Comparison of ENCODE assay signal across 22 cellular contexts in the genomic region with DNA sequence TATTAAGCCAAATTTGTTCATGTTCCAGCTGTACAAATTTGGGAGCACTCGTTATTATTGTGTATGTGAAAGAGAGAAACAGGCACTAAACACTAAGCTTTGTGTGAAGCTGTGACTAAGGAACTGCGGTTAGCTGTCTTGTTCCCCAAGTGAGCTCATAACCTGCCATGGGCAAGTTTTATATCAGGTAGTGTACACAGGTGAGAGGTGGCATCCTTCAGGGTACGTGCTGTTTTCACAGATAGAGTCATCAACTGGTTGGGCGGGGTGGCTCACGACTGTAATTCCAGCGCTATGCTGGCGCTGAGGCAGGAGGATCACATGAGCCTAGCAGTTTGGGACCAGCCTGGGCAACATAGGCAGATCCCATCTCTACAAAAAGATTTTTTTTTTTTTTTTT. TPM values are rescaled to one million over a fixed set of nuclear protein-coding genes. Genes with fewer than 3 reads are reported as not detected.
A peak's percentile ranks its signal among the peaks of the same experiment; 100 is the strongest.
DNase-seq lines count a peak whose midpoint lies in the region; ATAC-seq and TF ChIP-seq lines count a peak whose summit lies in the region.
"Had no signal": no experiment of that assay in that cellular context is flagged by ENCODE, and none has a peak within 500 bp of the region (broad histone marks: within the 10 kb centered on the region; RNA-seq: fewer than 3 reads in every experiment).

No MANE protein-coding gene starts in this region.

- H3K4me3 ChIP-seq in uterus: no peak overlapping the region
- H3K4me3 ChIP-seq: BLaER1, GM23338, K562, lung, smooth muscle cell had no signal

- intact Hi-C loops in uterus (cut with DNase I; ENCODE audit: low total_unique reads): no loop called here

- H3K27ac Mint-ChIP-seq in activated T-cell treated with anti-CD3 and anti-CD28 coated beads, Interleukin-2, amount 50 U/mL, for 24 hours: peak overlapping the region; percentile 80
- H3K27ac Mint-ChIP-seq in HFFc6 (no peak overlapping the region), brain (no peak overlapping the region), nephron progenitor cell (no peak overlapping the region)
- H3K27ac Mint-ChIP-seq: GM23338 had no signal

- H3K4me1 Mint-ChIP-seq in activated T-cell treated with anti-CD3 and anti-CD28 coated beads, Interleukin-2, amount 50 U/mL, for 24 hours (ENCODE audit: low read depth): peaks cover 42% of the 10 kb centered on the region
- peaks cover 27% of the 10 kb centered on the region for H3K4me1 Mint-ChIP-seq in HFFc6 (ENCODE audit: low read depth)
- H3K4me1 Mint-ChIP-seq in brain: peaks cover 29% of the 10 kb centered on the region
- peaks cover 31% of the 10 kb centered on the region for H3K4me1 Mint-ChIP-seq in nephron progenitor cell

- no peaks in the 10 kb centered on the region for H3K9me3 ChIP-seq in uterus
- H3K9me3 ChIP-seq: BLaER1 had no signal

- no peaks in the 10 kb centered on the region for H3K27me3 Mint-ChIP-seq in activated T-cell treated with anti-CD3 and anti-CD28 coated beads, Interleukin-2, amount 50 U/mL, for 24 hours
- H3K27me3 Mint-ChIP-seq in HFFc6 (ENCODE audit: insufficient read depth) (peaks cover 3% of the 10 kb centered on the region), brain (peaks cover 4% of the 10 kb centered on the region), nephron progenitor cell (ENCODE audit: low read depth, poor library complexity) (no peaks in the 10 kb centered on the region)

- H3K4me1 ChIP-seq in uterus: peaks cover 0 to 5% of the 10 kb centered on the region in 2 donors

- H3K4me3 Mint-ChIP-seq in activated T-cell treated with anti-CD3 and anti-CD28 coated beads, Interleukin-2, amount 50 U/mL, for 24 hours: peak overlapping the region; percentile 100
- H3K4me3 Mint-ChIP-seq in HFFc6 (0 out of 2 replicates have a peak overlapping the region, but pooled peaks have one; percentile 13), brain (peak overlapping the region; percentile 48 to 78 (median 62)), nephron progenitor cell (peak overlapping the region; percentile 56)
- H3K4me3 Mint-ChIP-seq: GM23338 had no signal

- TF ChIP-seq CTCF in HFFc6 (IDR thresholded peaks at IDR 0.05): no peak
- TF ChIP-seq CTCF in brain (conservative IDR thresholded peaks at IDR 0.05): no peak
- TF ChIP-seq CTCF in nephron progenitor cell (IDR thresholded peaks at IDR 0.05): no peak
- no peak for TF ChIP-seq CTCF in uterus (IDR thresholded peaks at IDR 0.05)

- H3K27ac ChIP-seq in uterus: no peak overlapping the region
- H3K27ac ChIP-seq: BLaER1 had no signal

- H3K36me3 ChIP-seq in uterus: no peaks in the 10 kb centered on the region

- TF ChIP-seq POLR2A in uterus (IDR thresholded peaks at IDR 0.05): no peak

- no peaks in the 10 kb centered on the region for H3K9me3 Mint-ChIP-seq in activated T-cell treated with anti-CD3 and anti-CD28 coated beads, Interleukin-2, amount 50 U/mL, for 24 hours
- H3K9me3 Mint-ChIP-seq in HFFc6 (no peaks in the 10 kb centered on the region), brain (peaks cover 0 to 3% (median 0%) of the 10 kb centered on the region in 5 experiments), nephron progenitor cell (no peaks in the 10 kb centered on the region)
- H3K9me3 Mint-ChIP-seq: GM23338 had no signal

- ATAC-seq in GM21367 (IDR thresholded peaks at IDR 0.05; ENCODE audit: unreplicated experiment): no peak
- ATAC-seq: GM23338, K562 had no signal

- no peak for DNase-seq in activated T-cell treated with anti-CD3 and anti-CD28 coated beads, Interleukin-2, amount 50 U/mL, for 24 hours
- DNase-seq in activated T-cell treated with anti-CD3 and anti-CD28 coated beads, Interleukin-2, amount 50 U/mL, for 1 hour: no peak
- DNase-seq in HFFc6 (no peak), nephron progenitor cell (no peak), uterus (no peak)
- DNase-seq in activated effector memory CD4-positive, alpha-beta T cell treated with anti-CD3 and anti-CD28 coated beads, Interleukin-2, amount 50 U/mL, for 16 hours: no peak
- DNase-seq: Calu3; DND-41; kidney glomerular epithelial cell; NCI-H2081; NCI-H82; retina; stimulated activated CD4-positive, alpha-beta T cell treated with anti-CD3 and anti-CD28 coated beads, Interleukin-2, amount 100 ng/mL, for 24 hours; substantia nigra; T-helper 9 cell had no signal

- peaks cover 77% of the 10 kb centered on the region for H3K36me3 Mint-ChIP-seq in activated T-cell treated with anti-CD3 and anti-CD28 coated beads, Interleukin-2, amount 50 U/mL, for 24 hours (ENCODE audit: low read depth)
- H3K36me3 Mint-ChIP-seq in HFFc6 (ENCODE audit: low read depth) (peaks cover 35% of the 10 kb centered on the region), brain (peaks cover 38% of the 10 kb centered on the region), nephron progenitor cell (ENCODE audit: low read depth) (peaks cover 35% of the 10 kb centered on the region)

- no peaks in the 10 kb centered on the region for H3K27me3 ChIP-seq in uterus
- H3K27me3 ChIP-seq: BLaER1 had no signal

RNA-seq across cellular contexts. Expression of a gene that starts 2.8 kb away (rescaled TPM):
- 10 to 100 TPM; 40.8 to 54.4 (median 45.1) TPM for total RNA-seq in HFFc6 (2021; fragmentation: NEBNext Ultra II Directional; extraction: Animal tissue kit (Norgen Biotek cat#: 25700))
- 43.8 TPM for polyA plus RNA-seq in brain (ENCODE audit: insufficient read depth, low read depth, low replicate concordance)
- 10 to 100 TPM; 13.8 to 44.9 (median 36.4) TPM for total RNA-seq in uterus

RNA-seq across cellular contexts. Expression of a gene that starts 12.1 kb away (rescaled TPM):
- total RNA-seq in HFFc6 (2021; fragmentation: NEBNext Ultra II Directional; extraction: Animal tissue kit (Norgen Biotek cat#: 25700)): 10 to 100 TPM; 12.1 to 20.9 (median 17.2) TPM
- polyA plus RNA-seq in brain (ENCODE audit: insufficient read depth, low read depth, low replicate concordance): 87.6 TPM
- 10 to 100 TPM; 13.8 to 52.1 (median 30.0) TPM for total RNA-seq in uterus

RNA-seq across cellular contexts. Expression of a gene that starts 45.9 kb away (rescaled TPM):
- 10 to 100 TPM; 26.2 to 37.2 (median 33.7) TPM for total RNA-seq in HFFc6 (2021; fragmentation: NEBNext Ultra II Directional; extraction: Animal tissue kit (Norgen Biotek cat#: 25700))
- 116 TPM for polyA plus RNA-seq in brain (ENCODE audit: insufficient read depth, low read depth, low replicate concordance)
- 100 to 1,000 TPM in 1 of 4 donors, 10 to 100 TPM in 3; 37.0 to 320 (median 59.3) TPM for total RNA-seq in uterus

RNA-seq across cellular contexts. Expression of a gene that starts 47.7 kb away (rescaled TPM):
- total RNA-seq in HFFc6 (2021; fragmentation: NEBNext Ultra II Directional; extraction: Animal tissue kit (Norgen Biotek cat#: 25700)): 10 to 100 TPM; 45.2 to 60.5 (median 54.9) TPM
- polyA plus RNA-seq in brain (ENCODE audit: insufficient read depth, low read depth, low replicate concordance): 123 TPM
- 10 to 100 TPM; 13.2 to 43.1 (median 34.1) TPM for total RNA-seq in uterus

RNA-seq across cellular contexts. Expression of a gene that starts 56.9 kb away (rescaled TPM):
- total RNA-seq in HFFc6 (2021; fragmentation: NEBNext Ultra II Directional; extraction: Animal tissue kit (Norgen Biotek cat#: 25700)): 100 to 1,000 TPM in 4 of 6 experiments, 10 to 100 TPM in 2; 92.0 to 131 (median 103) TPM
- 5.0 TPM for polyA plus RNA-seq in brain (ENCODE audit: insufficient read depth, low read depth, low replicate concordance)
- total RNA-seq in uterus: 10 to 100 TPM in 3 of 4 donors, 1 to 10 TPM in 1; 3.6 to 49.0 (median 19.9) TPM

Comparison
In these comparisons a context has a peak if more than half of its experiments do, and no peak if none do; other contexts are left out.
1. H3K4me3 Mint-ChIP-seq: peak in every context shown above with its lines; median percentile 100 in activated T-cell treated with anti-CD3 and anti-CD28 coated beads, Interleukin-2, amount 50 U/mL, for 24 hours; 62 in brain; 56 in nephron progenitor cell; 13 in HFFc6.